8 cellular contexts compared by ENCODE assay signal in genomic region chr10:97427571-97428179, GRCh38. TPM values are rescaled to one million over a fixed set of nuclear protein-coding genes. Genes with fewer than 3 reads are reported as not detected.
DNase-seq lines count a peak whose midpoint lies in the region; ATAC-seq and TF ChIP-seq lines count a peak whose summit lies in the region.

No MANE protein-coding gene starts in this region.

- no peak for ATAC-seq in HG03469 (IDR thresholded peaks at IDR 0.05; ENCODE audit: unreplicated experiment)
- no peak for ATAC-seq in GM21360 (IDR thresholded peaks at IDR 0.05; ENCODE audit: unreplicated experiment)

- H3K4me3 ChIP-seq in dorsolateral prefrontal cortex (peak overlapping the region in 58 of 59 donors; percentile 58 to 99 (median 95)), mononuclear cell (ENCODE audit: low read length) (peak overlapping the region; percentile 93)

- intact Hi-C loops in dorsolateral prefrontal cortex (cut with DNase I), result loop anchor here (1.0 to 10.0 kb wide), 2 partner anchors 18 to 93 kb away; partner anchors contain the start of gene FRAT2 (in 1 of the 2)

- no peaks in the 10 kb centered on the region for H3K27me3 ChIP-seq in dorsolateral prefrontal cortex
- H3K27me3 ChIP-seq in mononuclear cell (ENCODE audit: insufficient read depth, low read length), result no peaks in the 10 kb centered on the region

- H3K9me3 ChIP-seq in mononuclear cell (ENCODE audit: low read depth, low read length), result no peaks in the 10 kb centered on the region

- DNase-seq in SIG-M5 treated with dmso at 0.1 percent for 504 hours (lab: John Stamatoyannopoulos, UW; ENCODE audit: unreplicated experiment), result peak; percentile 50
- no peak for DNase-seq in SIG-M5 (lab: John Stamatoyannopoulos, UW)
- DNase-seq in RKO (ENCODE audit: low spot score), result peak; percentile 71
- DNase-seq in dorsolateral prefrontal cortex, result no peak
- DNase-seq in putamen (ENCODE audit: low spot score), result no peak

- H3K4me1 ChIP-seq in mononuclear cell (ENCODE audit: insufficient read depth, low read length), result peaks cover 60% of the 10 kb centered on the region

- TF ChIP-seq CTCF in dorsolateral prefrontal cortex (IDR thresholded peaks at IDR 0.05 in 54 of 56, conservative IDR thresholded peaks at IDR 0.05 in 2 of 56; ENCODE audit: low read depth in 1 of 56, partially characterized antibody in 56 of 56), result no peak

- peak overlapping the region in 43 of 59 donors; percentile 12 to 96 (median 89) for H3K27ac ChIP-seq in dorsolateral prefrontal cortex

RNA-seq across cellular contexts. Expression of gene PGAM1, which starts 1.7 kb away (rescaled TPM):
- total RNA-seq in dorsolateral prefrontal cortex (100 to 1,000 TPM; 155 to 477 (median 341) TPM), mononuclear cell (155 TPM)

RNA-seq across cellular contexts. Expression of gene EXOSC1, which starts 18.1 kb away (rescaled TPM):
- total RNA-seq in dorsolateral prefrontal cortex (10 to 100 TPM; 23.5 to 46.9 (median 33.8) TPM), mononuclear cell (24.6 TPM)

RNA-seq across cellular contexts. Expression of gene ZDHHC16, which starts 18.3 kb away (rescaled TPM):
- total RNA-seq in dorsolateral prefrontal cortex (10 to 100 TPM; 22.2 to 46.8 (median 31.1) TPM), mononuclear cell (5.5 TPM)

RNA-seq across cellular contexts. Expression of gene RRP12, which starts 26.5 kb away (rescaled TPM):
- 10 to 100 TPM; 21.1 to 88.1 (median 42.7) TPM for total RNA-seq in dorsolateral prefrontal cortex
- total RNA-seq in mononuclear cell, result 37.8 TPM

Comparison
In these comparisons a context has a peak if more than half of its experiments do, and no peak if none do; other contexts are left out.
1. DNase-seq: peak in SIG-M5 treated with dmso at 0.1 percent for 504 hours (single experiment) and RKO (single experiment); none in SIG-M5 (single experiment), dorsolateral prefrontal cortex (0 of 10) and putamen (single experiment).